In genomic region chr15:89577776-89578115, GRCh38 we compare ENCODE assay signal across 12 cellular contexts. TPM values are rescaled to one million over a fixed set of nuclear protein-coding genes. Genes with fewer than 3 reads are reported as not detected.
DNase-seq lines count a peak whose midpoint lies in the region; ATAC-seq, FAIRE-seq and TF ChIP-seq lines count a peak whose summit lies in the region.
"Had no signal": no experiment of that assay in that cellular context is flagged by ENCODE, and none has a peak within 500 bp of the region (broad histone marks: within the 10 kb centered on the region; RNA-seq: fewer than 3 reads in every experiment).

No MANE protein-coding gene starts in this region.

- no peak overlapping the region for H3K4ac ChIP-seq in mesendoderm (ENCODE audit: low read depth, low read length)

- H3K56ac ChIP-seq in mesendoderm (ENCODE audit: low read length): peak overlapping the region; percentile 49

- H4K5ac ChIP-seq in mesendoderm (ENCODE audit: low read length): no peak overlapping the region

- H3K4me1 ChIP-seq in mesendoderm (ENCODE audit: control insufficient read depth, low read depth, low read length) (peaks cover 4% of the 10 kb centered on the region), aorta (ENCODE audit: control insufficient read depth in 1 of 2, insufficient read depth in 2 of 2, low read length in 2 of 2) (no peaks in the 10 kb centered on the region)

- no peak overlapping the region for H2AK5ac ChIP-seq in mesendoderm (ENCODE audit: low read length)

- H3K4me3 Mint-ChIP-seq in Calu3 (ENCODE audit: low read depth, unreplicated experiment) (peak overlapping the region; percentile 70), HFFc6 (peak overlapping the region; percentile 89)
- peak overlapping the region; percentile 90 for H3K4me3 Mint-ChIP-seq in activated naive CD8-positive, alpha-beta T cell treated with anti-CD3 and anti-CD28 coated beads, Interleukin-2, amount 10 ng/mL, durations not matched to agents 7 days and 5 days

- H3K9ac ChIP-seq in mesendoderm (ENCODE audit: low read length): peak overlapping the region; percentile 62

- no peak overlapping the region for H4K8ac ChIP-seq in mesendoderm (ENCODE audit: low read depth, low read length)

- no peak for FAIRE-seq in frontal cortex (lab: Jason Lieb, UNC)

- H3K9me3 Mint-ChIP-seq in Calu3 (ENCODE audit: low read depth, unreplicated experiment): no peaks in the 10 kb centered on the region
- no peaks in the 10 kb centered on the region for H3K9me3 Mint-ChIP-seq in HFFc6
- no peaks in the 10 kb centered on the region for H3K9me3 Mint-ChIP-seq in activated naive CD8-positive, alpha-beta T cell treated with anti-CD3 and anti-CD28 coated beads, Interleukin-2, amount 10 ng/mL, durations not matched to agents 7 days and 5 days

- DNase-seq in Calu3 (no peak), HFFc6 (no peak), mesendoderm (no peak), frontal cortex (ENCODE audit: low spot score in 2 of 2) (no peak), aorta (no peak), SHP77 treated with DMSO at 0.1 percent for 48 hours (lab: John Stamatoyannopoulos, UW) (no peak)
- no peak for DNase-seq in activated naive CD8-positive, alpha-beta T cell treated with anti-CD3 and anti-CD28 coated beads, Interleukin-2, amount 10 ng/mL, durations not matched to agents 7 days and 5 days
- DNase-seq: mucosa of descending colon, NCI-H2029, SHP77, stomach had no signal

- H3K36me3 Mint-ChIP-seq in Calu3 (ENCODE audit: insufficient read depth, unreplicated experiment): peaks cover 37% of the 10 kb centered on the region
- H3K36me3 Mint-ChIP-seq in HFFc6 (ENCODE audit: low read depth): peaks cover 6% of the 10 kb centered on the region; the same call in 1 of the 2 replicates
- peaks cover 31% of the 10 kb centered on the region for H3K36me3 Mint-ChIP-seq in activated naive CD8-positive, alpha-beta T cell treated with anti-CD3 and anti-CD28 coated beads, Interleukin-2, amount 10 ng/mL, durations not matched to agents 7 days and 5 days

- H3K4me1 Mint-ChIP-seq in Calu3 (ENCODE audit: low read depth, unreplicated experiment) (peaks cover 28% of the 10 kb centered on the region), HFFc6 (ENCODE audit: low read depth) (peaks cover 36% of the 10 kb centered on the region)
- peaks cover 30% of the 10 kb centered on the region for H3K4me1 Mint-ChIP-seq in activated naive CD8-positive, alpha-beta T cell treated with anti-CD3 and anti-CD28 coated beads, Interleukin-2, amount 10 ng/mL, durations not matched to agents 7 days and 5 days

- POLR2A ChIA-PET in activated naive CD8-positive, alpha-beta T cell treated with anti-CD3 and anti-CD28 coated beads, Interleukin-2, amount 10 ng/mL, durations not matched to agents 7 days and 5 days (lab: Charles Lee): no interaction called here

- H3K9me3 ChIP-seq in aorta (ENCODE audit: control insufficient read depth, low read length): no peaks in the 10 kb centered on the region
- H3K9me3 ChIP-seq: mucosa of descending colon, stomach had no signal

- no peaks in the 10 kb centered on the region for H3K27me3 ChIP-seq in mesendoderm (ENCODE audit: insufficient read depth, low read length, poor library complexity)
- no peaks in the 10 kb centered on the region for H3K27me3 ChIP-seq in aorta (ENCODE audit: control insufficient read depth in 1 of 2, insufficient read depth in 2 of 2, low read length in 1 of 2)
- H3K27me3 ChIP-seq: stomach had no signal

- H2BK15ac ChIP-seq in mesendoderm (replicated peaks; ENCODE audit: low read depth): no peak overlapping the region

- no CpG with 5 or more reads among the region's 3 CpGs for WGBS in mesendoderm (ENCODE audit: extremely low coverage, insufficient coverage, low lambda C conversion rate)
- 78 to 80% methylated on average over 3 of the region's 3 CpGs for WGBS in aorta, 2 donors

- H3K18ac ChIP-seq in mesendoderm (ENCODE audit: low read length): no peak overlapping the region

- H3K4me3 ChIP-seq in mesendoderm (ENCODE audit: low read length): peak overlapping the region; percentile 53
- no peak overlapping the region for H3K4me3 ChIP-seq in aorta (ENCODE audit: low read length in 2 of 2)
- H3K4me3 ChIP-seq: mucosa of descending colon, stomach had no signal

- BruUV-seq in Calu3 (replicated peaks; lab: Mats Ljungman, UMichigan): no TSS peak

- no peak overlapping the region for H2BK120ac ChIP-seq in mesendoderm (ENCODE audit: low read depth, low read length)

- no peaks in the 10 kb centered on the region for H3K27me3 Mint-ChIP-seq in Calu3 (ENCODE audit: unreplicated experiment)
- H3K27me3 Mint-ChIP-seq in HFFc6 (ENCODE audit: insufficient read depth): peaks cover 4% of the 10 kb centered on the region; the same call in 1 of the 2 replicates
- H3K27me3 Mint-ChIP-seq in activated naive CD8-positive, alpha-beta T cell treated with anti-CD3 and anti-CD28 coated beads, Interleukin-2, amount 10 ng/mL, durations not matched to agents 7 days and 5 days: peaks cover 3% of the 10 kb centered on the region

- H2BK5ac ChIP-seq in mesendoderm (ENCODE audit: low read length): no peak overlapping the region

- H3K36me3 ChIP-seq in mesendoderm (ENCODE audit: control insufficient read depth, insufficient read depth, low read length) (peaks cover 2% of the 10 kb centered on the region), aorta (ENCODE audit: control insufficient read depth in 1 of 2, insufficient read depth in 2 of 2, low read length in 1 of 2) (no peaks in the 10 kb centered on the region)
- H3K36me3 ChIP-seq: stomach had no signal

- H3K4me2 ChIP-seq in mesendoderm (ENCODE audit: low read length): peak overlapping the region; percentile 97

- H3K79me1 ChIP-seq in mesendoderm (ENCODE audit: low read length): peaks cover 12% of the 10 kb centered on the region

- intact Hi-C loops in Calu3 (cut with micrococcal nuclease; ENCODE audit: unreplicated experiment): loop anchor here (5.0 kb wide), 1 partner anchor 80 kb away; the partner anchor contains the start of gene RHCG
- intact Hi-C loops in aorta (cut with DNase I): no loop called here

- no peak for ATAC-seq in activated naive CD8-positive, alpha-beta T cell treated with anti-CD3 and anti-CD28 coated beads, Interleukin-2, amount 10 ng/mL, durations not matched to agents 7 days and 5 days (ENCODE audit: low read depth)
- ATAC-seq in HG03196 (IDR thresholded peaks at IDR 0.05; ENCODE audit: unreplicated experiment) (no peak), aorta (ENCODE audit: low FRiP score) (no peak)
- ATAC-seq: mucosa of descending colon had no signal

- CTCF ChIA-PET in Calu3 (lab: Charles Lee): interaction anchor here (0.6 to 0.7 kb wide), 3 partner anchors 52 to 163 kb away, joined by 3 to 7 read pairs (median 4); no protein-coding TSS in a partner anchor

- TF ChIP-seq CTCF in Calu3 (IDR thresholded peaks at IDR 0.05; ENCODE audit: unreplicated experiment) (no peak), HFFc6 (IDR thresholded peaks at IDR 0.05) (no peak)

- H3K79me2 ChIP-seq in mesendoderm (ENCODE audit: control insufficient read depth, insufficient read depth, low read length): peaks cover 60% of the 10 kb centered on the region

- H3K27ac Mint-ChIP-seq in Calu3 (ENCODE audit: unreplicated experiment) (peak overlapping the region; percentile 42), HFFc6 (peak overlapping the region; percentile 79; the same call in 1 of the 2 replicates)
- H3K27ac Mint-ChIP-seq in activated naive CD8-positive, alpha-beta T cell treated with anti-CD3 and anti-CD28 coated beads, Interleukin-2, amount 10 ng/mL, durations not matched to agents 7 days and 5 days: peak overlapping the region; percentile 2

- H3K23ac ChIP-seq in mesendoderm (ENCODE audit: low read length): no peak overlapping the region

- H3K27ac ChIP-seq in mesendoderm (ENCODE audit: low read depth, low read length) (no peak overlapping the region), aorta (ENCODE audit: low read depth in 1 of 2, low read length in 2 of 2) (no peak overlapping the region)
- H3K27ac ChIP-seq: stomach had no signal

RNA-seq across cellular contexts. Expression of gene TICRR, which starts 2.5 kb away (rescaled TPM):
- total RNA-seq in Calu3 (2022) (41.7 and 45.2 TPM in 2 replicates), frontal cortex (1.2 TPM), aorta (under 1 TPM; 0.16 to 0.60 TPM)
- total RNA-seq in HFFc6 (2021; fragmentation: NEBNext Ultra II Directional; extraction: Animal tissue kit (Norgen Biotek cat#: 25700)): 1 to 10 TPM; 3.0 to 6.0 (median 5.0) TPM
- 10 to 100 TPM; 18.6 to 20.6 TPM for total RNA-seq in activated naive CD8-positive, alpha-beta T cell treated with anti-CD3 and anti-CD28 coated beads, Interleukin-2, amount 10 ng/mL, durations not matched to agents 7 days and 5 days
- polyA plus RNA-seq in mesendoderm (2013, experiment 1 of 2): 14.0 TPM
- 14.1 TPM for polyA plus RNA-seq in mesendoderm (2013, experiment 2 of 2)
- polyA plus RNA-seq in aorta: under 1 TPM in 1 of 2 donors, not detected in 1; 0.03 TPM

Comparison
In these comparisons a context has a peak if more than half of its experiments do, and no peak if none do; other contexts are left out.
1. H3K27ac Mint-ChIP-seq: peak in every context shown above with its lines; median percentile 79 in HFFc6; 42 in Calu3; 2 in activated naive CD8-positive, alpha-beta T cell treated with anti-CD3 and anti-CD28 coated beads, Interleukin-2, amount 10 ng/mL, durations not matched to agents 7 days and 5 days.